8 cellular contexts compared by ENCODE assay signal in genomic region chr15:70095387-70096214, GRCh38. TPM values are rescaled to one million over a fixed set of nuclear protein-coding genes. Genes with fewer than 3 reads are reported as not detected.
DNase-seq lines count a peak whose midpoint lies in the region; ATAC-seq and TF ChIP-seq lines count a peak whose summit lies in the region.

No MANE protein-coding gene starts in this region.

- H3K4me3 ChIP-seq in GM06990 (replicated peaks; ENCODE audit: low read depth, low read length), result peak overlapping the region; percentile 94
- H3K4me3 ChIP-seq in retinal pigment epithelial cell (ENCODE audit: low read length), result peak overlapping the region; percentile 93

- peaks cover 5% of the 10 kb centered on the region for H3K36me3 ChIP-seq in GM06990 (ENCODE audit: control insufficient read depth, insufficient read depth, low read length)

- H3K9me3 Mint-ChIP-seq in activated T-helper 17 cell treated with anti-CD3 and anti-CD28 coated beads, Interleukin-2, amount 50 U/mL, for 72 hours, result no peaks in the 10 kb centered on the region

- H3K4me3 Mint-ChIP-seq in activated T-helper 17 cell treated with anti-CD3 and anti-CD28 coated beads, Interleukin-2, amount 50 U/mL, for 72 hours, result peak overlapping the region; percentile 89

- peak overlapping the region; percentile 87 for H3K27ac Mint-ChIP-seq in activated T-helper 17 cell treated with anti-CD3 and anti-CD28 coated beads, Interleukin-2, amount 50 U/mL, for 72 hours

- ATAC-seq in activated T-helper 17 cell treated with anti-CD3 and anti-CD28 coated beads, Interleukin-2, amount 50 U/mL, for 72 hours (replicated peaks), result no peak
- ATAC-seq in left cardiac atrium (no peak), HG03520 (IDR thresholded peaks at IDR 0.05; ENCODE audit: unreplicated experiment) (no peak)

- H3K27me3 Mint-ChIP-seq in activated T-helper 17 cell treated with anti-CD3 and anti-CD28 coated beads, Interleukin-2, amount 50 U/mL, for 72 hours, result no peaks in the 10 kb centered on the region

- peaks cover 75% of the 10 kb centered on the region for H3K36me3 Mint-ChIP-seq in activated T-helper 17 cell treated with anti-CD3 and anti-CD28 coated beads, Interleukin-2, amount 50 U/mL, for 72 hours (ENCODE audit: low read depth)

- peaks cover 37% of the 10 kb centered on the region for H3K4me1 Mint-ChIP-seq in activated T-helper 17 cell treated with anti-CD3 and anti-CD28 coated beads, Interleukin-2, amount 50 U/mL, for 72 hours

- intact Hi-C loops in left cardiac atrium (cut with DNase I), result loop anchor here in 1 of 2 donors (10.0 kb wide), 1 partner anchor 361 kb away; no protein-coding TSS in a partner anchor

- peak; percentile 13 for TF ChIP-seq CTCF in GM06990 (IDR thresholded peaks at IDR 0.05; ENCODE audit: insufficient read depth, low read length, poor library complexity, severe bottlenecking)
- no peak for TF ChIP-seq CTCF in retinal pigment epithelial cell (conservative IDR thresholded peaks at IDR 0.05; ENCODE audit: low read depth, low read length)

- H3K27me3 ChIP-seq in GM06990 (replicated peaks; ENCODE audit: control insufficient read depth, insufficient read depth, low read length), result no peaks in the 10 kb centered on the region; the same call in 1 of the 2 replicates

- DNase-seq in GM06990 (ENCODE audit: extremely low read depth, insufficient read length) (peak; percentile 71), NCI-H774 (lab: John Stamatoyannopoulos, UW) (peak; percentile 16), left cardiac atrium (peak; percentile 55), retinal pigment epithelial cell (ENCODE audit: low read depth) (no peak), HuH-7.5 (ENCODE audit: low spot score) (no peak), NCI-H345 treated with DMSO at 0.1 percent for 48 hours (lab: John Stamatoyannopoulos, UW; ENCODE audit: unreplicated experiment) (no peak)

RNA-seq across cellular contexts. Expression of gene TLE3, which starts 2.1 kb away (rescaled TPM):
- 100 to 1,000 TPM in 1 of 2 donors, 10 to 100 TPM in 1; 94.9 to 131 TPM for total RNA-seq in activated T-helper 17 cell treated with anti-CD3 and anti-CD28 coated beads, Interleukin-2, amount 50 U/mL, for 72 hours
- 10 to 100 TPM; 22.4 to 29.3 TPM for total RNA-seq in left cardiac atrium

Comparison
In these comparisons a context has a peak if more than half of its experiments do, and no peak if none do; other contexts are left out.
1. DNase-seq: peak in GM06990 (single experiment), NCI-H774 (single experiment) and left cardiac atrium (single experiment); none in retinal pigment epithelial cell (single experiment), HuH-7.5 (single experiment) and NCI-H345 treated with DMSO at 0.1 percent for 48 hours (single experiment).